ENCODE assay signal across 16 cellular contexts in genomic region chr18:49893036-49893435, GRCh38.
A peak's percentile ranks its signal among the peaks of the same experiment; 100 is the strongest.
DNase-seq lines count a peak whose midpoint lies in the region; ATAC-seq and TF ChIP-seq lines count a peak whose summit lies in the region.
"Had no signal": no experiment of that assay in that cellular context is flagged by ENCODE, and none has a peak within 500 bp of the region (broad histone marks: within the 10 kb centered on the region; RNA-seq: fewer than 3 reads in every experiment).

No MANE protein-coding gene starts in this region.

- no peak overlapping the region for H3K4me3 ChIP-seq in HUES48 (ENCODE audit: low read depth, low read length)
- H3K4me3 ChIP-seq in SJSA1 = no peak overlapping the region
- H3K4me3 ChIP-seq in GM23338 = no peak overlapping the region
- H3K4me3 ChIP-seq in dorsolateral prefrontal cortex = no peak overlapping the region

- no peaks in the 10 kb centered on the region for H4K20me1 ChIP-seq in GM23338 (replicated peaks; ENCODE audit: insufficient read depth)

- no peak overlapping the region for H3K4me3 Mint-ChIP-seq in GM23338
- H3K4me3 Mint-ChIP-seq in activated naive CD8-positive, alpha-beta T cell treated with anti-CD3 and anti-CD28 coated beads for 36 hours = no peak overlapping the region
- H3K4me3 Mint-ChIP-seq: CD8-positive, alpha-beta memory T cell had no signal

- H3K9me3 ChIP-seq in HUES48 (ENCODE audit: control insufficient read depth, insufficient read depth, low read length) (no peaks in the 10 kb centered on the region), SJSA1 (replicated peaks) (no peaks in the 10 kb centered on the region; the same call in 1 of the 2 replicates)

- peaks cover 7% of the 10 kb centered on the region for H3K4me1 ChIP-seq in HUES48 (ENCODE audit: control insufficient read depth, insufficient read depth, low read length)
- peaks cover 38% of the 10 kb centered on the region for H3K4me1 ChIP-seq in SJSA1 (replicated peaks)
- peaks cover 12% of the 10 kb centered on the region for H3K4me1 ChIP-seq in foreskin keratinocyte
- H3K4me1 ChIP-seq in GM23338 (ENCODE audit: insufficient read depth) = no peaks in the 10 kb centered on the region

- no peaks in the 10 kb centered on the region for H3F3A ChIP-seq in GM23338 (replicated peaks; ENCODE audit: low read depth)

- peak; percentile 5 for ATAC-seq in foreskin keratinocyte
- no peak for ATAC-seq in GM23338

- TF ChIP-seq CTCF in foreskin keratinocyte (conservative IDR thresholded peaks at IDR 0.05) (no peak), GM23338 (conservative IDR thresholded peaks at IDR 0.05; ENCODE audit: low read depth in 2 of 2) (no peak), dorsolateral prefrontal cortex (IDR thresholded peaks at IDR 0.05 in 54 of 56, conservative IDR thresholded peaks at IDR 0.05 in 2 of 56; ENCODE audit: low read depth in 1 of 56, partially characterized antibody in 56 of 56) (no peak)

- peaks cover 17% of the 10 kb centered on the region for H3K4me1 Mint-ChIP-seq in GM23338
- H3K4me1 Mint-ChIP-seq in activated naive CD8-positive, alpha-beta T cell treated with anti-CD3 and anti-CD28 coated beads for 36 hours = no peaks in the 10 kb centered on the region
- H3K4me1 Mint-ChIP-seq: CD8-positive, alpha-beta memory T cell had no signal

- H3K27me3 ChIP-seq in HUES48 (ENCODE audit: control insufficient read depth, insufficient read depth, low read length) (no peaks in the 10 kb centered on the region), SJSA1 (replicated peaks) (no peaks in the 10 kb centered on the region), foreskin keratinocyte (no peaks in the 10 kb centered on the region), GM23338 (ENCODE audit: insufficient read depth) (no peaks in the 10 kb centered on the region), dorsolateral prefrontal cortex (no peaks in the 10 kb centered on the region)

- H3K9ac ChIP-seq in HUES48 (ENCODE audit: low read depth, low read length) = no peak overlapping the region

- H3K79me2 ChIP-seq in GM23338 (replicated peaks; ENCODE audit: insufficient read depth) = no peaks in the 10 kb centered on the region

- no peaks in the 10 kb centered on the region for H3K9me2 ChIP-seq in GM23338 (ENCODE audit: insufficient read depth)

- DNase-seq in SJSA1 (ENCODE audit: low read depth in 1 of 2, low spot score in 2 of 2) (no peak), foreskin keratinocyte (no peak), renal cortical epithelial cell (ENCODE audit: low read depth) (peak; percentile 37), nucleus accumbens (lab: John Stamatoyannopoulos, UW) (no peak), GM23338 (ENCODE audit: low spot score) (no peak), dorsolateral prefrontal cortex (no peak)
- no peak for DNase-seq in activated naive CD8-positive, alpha-beta T cell treated with anti-CD3 and anti-CD28 coated beads for 36 hours
- DNase-seq: C1 segment of cervical spinal cord; CD8-positive, alpha-beta memory T cell; DMS79; NCI-H1105 treated with DMSO at 0.1 percent for 48 hours; NCI-H1694; NCI-H510A treated with DMSO at 0.1 percent for 48 hours; NCI-H774; SHP77 treated with DMSO at 0.1 percent for 48 hours had no signal

- H3K27me3 Mint-ChIP-seq in GM23338 (ENCODE audit: insufficient read depth, low read depth, poor library complexity) = peaks cover 3% of the 10 kb centered on the region
- H3K27me3 Mint-ChIP-seq in activated naive CD8-positive, alpha-beta T cell treated with anti-CD3 and anti-CD28 coated beads for 36 hours = peaks cover 3% of the 10 kb centered on the region

- H3K4me2 ChIP-seq in GM23338 = no peak overlapping the region

- H3K27ac ChIP-seq in HUES48 (ENCODE audit: low read depth, low read length) = peak overlapping the region; percentile 48
- H3K27ac ChIP-seq in SJSA1 = peak overlapping the region; percentile 40; the same call in 1 of the 2 replicates
- no peak overlapping the region for H3K27ac ChIP-seq in foreskin keratinocyte
- no peak overlapping the region for H3K27ac ChIP-seq in GM23338 (ENCODE audit: low read depth)
- H3K27ac ChIP-seq in dorsolateral prefrontal cortex = no peak overlapping the region

- H3K27ac Mint-ChIP-seq in GM23338 = no peak overlapping the region
- no peak overlapping the region for H3K27ac Mint-ChIP-seq in activated naive CD8-positive, alpha-beta T cell treated with anti-CD3 and anti-CD28 coated beads for 36 hours
- H3K27ac Mint-ChIP-seq: CD8-positive, alpha-beta memory T cell had no signal

- H3K36me3 Mint-ChIP-seq in GM23338 (ENCODE audit: low read depth) = no peaks in the 10 kb centered on the region
- no peaks in the 10 kb centered on the region for H3K36me3 Mint-ChIP-seq in activated naive CD8-positive, alpha-beta T cell treated with anti-CD3 and anti-CD28 coated beads for 36 hours
- H3K36me3 Mint-ChIP-seq: CD8-positive, alpha-beta memory T cell had no signal

- intact Hi-C loops in dorsolateral prefrontal cortex (cut with DNase I) = no loop called here

- no peak overlapping the region for H2AFZ ChIP-seq in GM23338

- no peaks in the 10 kb centered on the region for H3K9me3 Mint-ChIP-seq in GM23338
- H3K9me3 Mint-ChIP-seq in activated naive CD8-positive, alpha-beta T cell treated with anti-CD3 and anti-CD28 coated beads for 36 hours = no peaks in the 10 kb centered on the region
- H3K9me3 Mint-ChIP-seq: CD8-positive, alpha-beta memory T cell had no signal

- no peaks in the 10 kb centered on the region for H3K36me3 ChIP-seq in HUES48 (ENCODE audit: control insufficient read depth, insufficient read depth, low read length)
- H3K36me3 ChIP-seq in SJSA1 = no peaks in the 10 kb centered on the region
- no peaks in the 10 kb centered on the region for H3K36me3 ChIP-seq in GM23338 (ENCODE audit: insufficient read depth)

TF ChIP-seq in GM23338, 12 proteins besides CTCF, POLR2A, EP300 and RAD21 (continues in another document):
- TF ChIP-seq EZH2phosphoT487 (IDR thresholded peaks at IDR 0.05; ENCODE audit: unreplicated experiment) (no peak), ZNF331 (CRISPR knock-in tag; IDR thresholded peaks at IDR 0.05; ENCODE audit: low read depth) (no peak), EZH2 (IDR thresholded peaks at IDR 0.05; ENCODE audit: low read depth, unreplicated experiment) (no peak), STAT1 (IDR thresholded peaks at IDR 0.05; ENCODE audit: unreplicated experiment) (no peak), POLR2AphosphoS5 (IDR thresholded peaks at IDR 0.05; ENCODE audit: low read depth) (no peak), JUNB (IDR thresholded peaks at IDR 0.05; ENCODE audit: unreplicated experiment) (no peak), ETS1 (IDR thresholded peaks at IDR 0.05) (no peak), NANOG (IDR thresholded peaks at IDR 0.05; ENCODE audit: borderline replicate concordance) (no peak)

Comparison
In these comparisons a context has a peak if more than half of its experiments do, and no peak if none do; other contexts are left out.
1. H3K27ac ChIP-seq: peak in HUES48 (single experiment) and SJSA1 (single experiment); none in foreskin keratinocyte (single experiment), GM23338 (single experiment) and dorsolateral prefrontal cortex (0 of 59).